ENCODE assay signal across 35 cellular contexts in genomic region chr17:36977568-36977967, GRCh38. TPM values are rescaled to one million over a fixed set of nuclear protein-coding genes. Genes with fewer than 3 reads are reported as not detected.
"Had no signal": no experiment of that assay in that cellular context is flagged by ENCODE, and none has a peak within 500 bp of the region (broad histone marks: within the 10 kb centered on the region; RNA-seq: fewer than 3 reads in every experiment).

No MANE protein-coding gene starts in this region.

- H3K27me3 Mint-ChIP-seq: activated CD4-positive, alpha-beta memory T cell treated with anti-CD3 and anti-CD28 coated beads, Interleukin-2, amount 10 ng/mL, durations not matched to agents 7 days and 5 days; activated CD4-positive, alpha-beta T cell treated with anti-CD3 and anti-CD28 coated beads, Interleukin-2, amount 10 ng/mL, durations not matched to agents 7 days and 5 days; activated naive CD4-positive, alpha-beta T cell treated with anti-CD3 and anti-CD28 coated beads, Interleukin-2, amount 10 ng/mL, durations not matched to agents 7 days and 5 days; activated naive CD8-positive, alpha-beta T cell treated with anti-CD3 and anti-CD28 coated beads, Interleukin-2, amount 10 ng/mL, durations not matched to agents 7 days and 5 days; activated T-cell treated with anti-CD3 and anti-CD28 coated beads, Interleukin-2, amount 50 U/mL, for 24 hours; dendritic cell treated with granulocyte-macrophage colony-stimulating factor and Interleukin-4, amounts not matched to agents 40 ng/mL and 50 ng/mL, for 4 days had no signal

- H3K4me3 ChIP-seq: ascending aorta, breast epithelium, cardiac muscle cell, coronary artery, esophagus squamous epithelium, gastroesophageal sphincter, heart right ventricle, hepatocyte had no signal

- H3K27ac ChIP-seq: ascending aorta, breast epithelium, cardiac muscle cell, coronary artery, epithelial cell of prostate, esophagus squamous epithelium, gastroesophageal sphincter, heart right ventricle, hepatocyte had no signal

- H3K27me3 ChIP-seq: ascending aorta, breast epithelium, cardiac muscle cell, dorsolateral prefrontal cortex, esophagus squamous epithelium, gastroesophageal sphincter, heart right ventricle, hepatocyte had no signal

- ATAC-seq: activated naive CD4-positive, alpha-beta T cell treated with anti-CD3 and anti-CD28 coated beads, Interleukin-2, amount 50 U/mL, for 72 hours; activated T-cell treated with anti-CD3 and anti-CD28 coated beads, Interleukin-2, amount 50 U/mL, for 72 hours; gastroesophageal sphincter; heart right ventricle had no signal

- H3K4me2 ChIP-seq: hepatocyte had no signal

- H3K27ac Mint-ChIP-seq: activated CD4-positive, alpha-beta memory T cell treated with anti-CD3 and anti-CD28 coated beads, Interleukin-2, amount 10 ng/mL, durations not matched to agents 7 days and 5 days; activated CD4-positive, alpha-beta T cell treated with anti-CD3 and anti-CD28 coated beads, Interleukin-2, amount 10 ng/mL, durations not matched to agents 7 days and 5 days; activated naive CD4-positive, alpha-beta T cell treated with anti-CD3 and anti-CD28 coated beads, Interleukin-2, amount 10 ng/mL, durations not matched to agents 7 days and 5 days; activated naive CD4-positive, alpha-beta T cell treated with anti-CD3 and anti-CD28 coated beads, Interleukin-2, amount 50 U/mL, for 72 hours; activated naive CD8-positive, alpha-beta T cell treated with anti-CD3 and anti-CD28 coated beads, Interleukin-2, amount 10 ng/mL, durations not matched to agents 7 days and 5 days; dendritic cell treated with granulocyte-macrophage colony-stimulating factor and Interleukin-4, amounts not matched to agents 40 ng/mL and 50 ng/mL, for 4 days had no signal

- H3K9me3 Mint-ChIP-seq: activated CD4-positive, alpha-beta memory T cell treated with anti-CD3 and anti-CD28 coated beads, Interleukin-2, amount 10 ng/mL, durations not matched to agents 7 days and 5 days; activated CD4-positive, alpha-beta T cell treated with anti-CD3 and anti-CD28 coated beads, Interleukin-2, amount 10 ng/mL, durations not matched to agents 7 days and 5 days; activated naive CD4-positive, alpha-beta T cell treated with anti-CD3 and anti-CD28 coated beads, Interleukin-2, amount 10 ng/mL, durations not matched to agents 7 days and 5 days; activated naive CD4-positive, alpha-beta T cell treated with anti-CD3 and anti-CD28 coated beads, Interleukin-2, amount 50 U/mL, for 72 hours; activated naive CD8-positive, alpha-beta T cell treated with anti-CD3 and anti-CD28 coated beads, Interleukin-2, amount 10 ng/mL, durations not matched to agents 7 days and 5 days; activated T-cell treated with anti-CD3 and anti-CD28 coated beads, Interleukin-2, amount 50 U/mL, for 24 hours; activated T-cell treated with anti-CD3 and anti-CD28 coated beads, Interleukin-2, amount 50 U/mL, for 72 hours; dendritic cell treated with granulocyte-macrophage colony-stimulating factor and Interleukin-4, amounts not matched to agents 40 ng/mL and 50 ng/mL, for 4 days had no signal

- H3K4me3 Mint-ChIP-seq: activated CD4-positive, alpha-beta memory T cell treated with anti-CD3 and anti-CD28 coated beads, Interleukin-2, amount 10 ng/mL, durations not matched to agents 7 days and 5 days; activated CD4-positive, alpha-beta T cell treated with anti-CD3 and anti-CD28 coated beads, Interleukin-2, amount 10 ng/mL, durations not matched to agents 7 days and 5 days; activated naive CD4-positive, alpha-beta T cell treated with anti-CD3 and anti-CD28 coated beads, Interleukin-2, amount 10 ng/mL, durations not matched to agents 7 days and 5 days; activated naive CD8-positive, alpha-beta T cell treated with anti-CD3 and anti-CD28 coated beads, Interleukin-2, amount 10 ng/mL, durations not matched to agents 7 days and 5 days; activated T-cell treated with anti-CD3 and anti-CD28 coated beads, Interleukin-2, amount 50 U/mL, for 24 hours; activated T-cell treated with anti-CD3 and anti-CD28 coated beads, Interleukin-2, amount 50 U/mL, for 72 hours; dendritic cell treated with granulocyte-macrophage colony-stimulating factor and Interleukin-4, amounts not matched to agents 40 ng/mL and 50 ng/mL, for 4 days had no signal

- H3K4me1 Mint-ChIP-seq: activated naive CD4-positive, alpha-beta T cell treated with anti-CD3 and anti-CD28 coated beads, Interleukin-2, amount 10 ng/mL, durations not matched to agents 7 days and 5 days had no signal

- H2AFZ ChIP-seq: hepatocyte had no signal

- DNase-seq: activated CD4-positive, alpha-beta memory T cell treated with anti-CD3 and anti-CD28 coated beads, Interleukin-2, amount 10 ng/mL, durations not matched to agents 7 days and 5 days; activated CD4-positive, alpha-beta T cell treated with anti-CD3 and anti-CD28 coated beads for 1 hour; activated CD4-positive, alpha-beta T cell treated with anti-CD3 and anti-CD28 coated beads for 4 hours; activated CD4-positive, alpha-beta T cell treated with anti-CD3 and anti-CD28 coated beads, Interleukin-2, amount 10 ng/mL, durations not matched to agents 7 days and 5 days; activated CD4-positive, alpha-beta T cell treated with anti-CD3 and anti-CD28 coated beads, Interleukin-2, amount 50 U/mL, for 4 hours; activated CD8-positive, alpha-beta memory T cell treated with anti-CD3 and anti-CD28 coated beads for 24 hours; activated CD8-positive, alpha-beta memory T cell treated with anti-CD3 and anti-CD28 coated beads, Interleukin-2, amount 50 U/mL, for 48 hours; activated gamma-delta T cell; activated naive CD4-positive, alpha-beta T cell; activated naive CD4-positive, alpha-beta T cell treated with anti-CD3 and anti-CD28 coated beads, Interleukin-2, amount 10 ng/mL, durations not matched to agents 7 days and 5 days; activated naive CD8-positive, alpha-beta T cell treated with anti-CD3 and anti-CD28 coated beads, Interleukin-2, amount 10 ng/mL, durations not matched to agents 7 days and 5 days; activated T-cell treated with anti-CD3 and anti-CD28 coated beads for 4 hours; activated T-cell treated with anti-CD3 and anti-CD28 coated beads, Interleukin-2, amount 50 U/mL, for 24 hours; activated T-cell treated with anti-CD3 and anti-CD28 coated beads, Interleukin-2, amount 50 U/mL, for 72 hours; central memory CD4-positive, alpha-beta T cell; dorsolateral prefrontal cortex; effector memory CD4-positive, alpha-beta T cell; esophagus squamous epithelium; foreskin melanocyte; heart right ventricle; T-helper 1 cell; T-helper 2 cell had no signal

- H3K36me3 ChIP-seq: ascending aorta, breast epithelium, cardiac muscle cell, esophagus squamous epithelium, gastroesophageal sphincter had no signal

- H3K9me3 ChIP-seq: ascending aorta, breast epithelium, esophagus squamous epithelium, gastroesophageal sphincter, heart right ventricle had no signal

RNA-seq across cellular contexts. Expression of gene LHX1, which starts 40.3 kb away (rescaled TPM):
- total RNA-seq: activated CD4-positive, alpha-beta T cell treated with anti-CD3 and anti-CD28 coated beads, Interleukin-2, amount 10 ng/mL, durations not matched to agents 7 days and 5 days; activated naive CD4-positive, alpha-beta T cell treated with anti-CD3 and anti-CD28 coated beads, Interleukin-2, amount 50 U/mL, for 72 hours; activated naive CD8-positive, alpha-beta T cell treated with anti-CD3 and anti-CD28 coated beads, Interleukin-2, amount 10 ng/mL, durations not matched to agents 7 days and 5 days; ascending aorta; breast epithelium; endothelial cell of umbilical vein; esophagus squamous epithelium; fibroblast of lung; fibroblast of villous mesenchyme; gastroesophageal sphincter; hepatocyte had no signal
- polyA plus RNA-seq: endothelial cell of umbilical vein, esophagus, fibroblast of lung, heart right ventricle had no signal
